Comparison of ENCODE assay signal across 8 cellular contexts in the genomic region with DNA sequence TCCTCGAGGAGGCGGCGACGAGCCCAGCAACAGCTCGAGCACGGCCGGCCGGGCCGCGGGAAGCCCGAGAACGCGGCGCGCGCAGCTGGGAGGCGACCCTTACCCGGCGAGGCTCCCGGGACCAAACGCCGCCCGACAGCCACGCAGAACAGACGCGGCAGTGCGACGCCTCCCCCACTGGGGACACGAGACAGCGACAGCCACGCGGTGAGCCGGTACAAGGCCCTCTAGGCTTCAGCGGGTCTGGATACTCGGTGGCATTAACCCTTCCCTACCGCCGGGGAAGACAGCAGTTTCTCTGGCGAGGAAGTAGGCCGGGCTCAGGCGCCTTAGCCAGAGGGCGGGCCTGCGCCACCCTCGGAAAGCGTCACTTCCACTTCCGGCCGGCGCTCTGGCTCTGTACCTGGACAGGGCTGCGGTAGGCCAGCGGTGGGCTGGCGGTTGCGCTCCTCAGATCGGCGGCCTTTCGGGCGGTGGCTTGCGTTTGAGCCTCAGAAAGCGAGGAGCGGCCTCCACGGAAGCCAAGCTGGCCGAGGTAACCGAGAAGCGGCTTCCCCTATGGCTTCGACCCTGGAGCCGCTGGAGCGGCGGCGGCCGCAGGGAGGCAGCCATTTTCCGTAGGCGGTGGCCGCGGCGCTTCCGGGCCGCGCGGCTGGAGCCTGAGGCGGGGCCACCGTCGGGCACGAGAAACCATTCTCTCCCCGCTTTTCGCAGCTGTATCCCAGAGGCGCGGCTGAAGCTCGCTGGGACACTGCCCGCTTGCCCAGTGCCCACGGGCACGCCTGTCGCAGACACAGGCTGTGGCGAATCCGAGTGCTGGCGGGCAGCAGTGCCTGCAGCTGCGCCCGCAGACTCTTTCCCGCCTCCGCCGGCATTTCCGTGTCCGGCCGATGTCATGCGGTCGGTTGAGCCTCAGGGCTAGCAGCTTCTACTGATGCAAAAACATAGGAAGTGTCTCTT. TPM values are rescaled to one million over a fixed set of nuclear protein-coding genes. Genes with fewer than 3 reads are reported as not detected.
DNase-seq lines count a peak whose midpoint lies in the region; ATAC-seq, FAIRE-seq and TF ChIP-seq lines count a peak whose summit lies in the region.

A gene with protein sequence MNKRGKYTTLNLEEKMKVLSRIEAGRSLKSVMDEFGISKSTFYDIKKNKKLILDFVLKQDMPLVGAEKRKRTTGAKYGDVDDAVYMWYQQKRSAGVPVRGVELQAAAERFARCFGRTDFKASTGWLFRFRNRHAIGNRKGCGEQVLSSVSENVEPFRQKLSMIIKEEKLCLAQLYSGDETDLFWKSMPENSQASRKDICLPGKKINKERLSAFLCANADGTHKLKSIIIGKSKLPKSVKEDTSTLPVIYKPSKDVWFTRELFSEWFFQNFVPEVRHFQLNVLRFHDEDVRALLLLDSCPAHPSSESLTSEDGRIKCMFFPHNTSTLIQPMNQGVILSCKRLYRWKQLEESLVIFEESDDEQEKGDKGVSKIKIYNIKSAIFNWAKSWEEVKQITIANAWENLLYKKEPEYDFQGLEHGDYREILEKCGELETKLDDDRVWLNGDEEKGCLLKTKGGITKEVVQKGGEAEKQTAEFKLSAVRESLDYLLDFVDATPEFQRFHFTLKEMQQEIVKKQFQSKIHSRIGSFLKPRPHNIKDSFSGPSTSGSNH (minus strand): TSS at position 322 of the 960 bp plus-strand sequence. CDS start 4,816 bp downstream, outside the sequence.
Gene ZNF75A, plus strand, starts transcription at position 389 of the 960 bp plus-strand sequence. CDS start 2,932 bp downstream, outside the sequence.

- no peaks in the 10 kb centered on the region for H3K9me1 ChIP-seq in endothelial cell of umbilical vein (replicated peaks; ENCODE audit: control insufficient read depth, extremely low read depth, insufficient read depth, low read length)

- DNase-seq in CD8-positive, alpha-beta T cell, result peak; percentile 60 to 91 (median 81)
- peak; percentile 92 to 93 for DNase-seq in HL-60 (ENCODE audit: low read depth in 1 of 2, low spot score in 1 of 2)
- DNase-seq in NT2/D1 (ENCODE audit: low read depth, low spot score), result peak; percentile 88
- peak; percentile 88 for DNase-seq in activated CD8-positive, alpha-beta memory T cell treated with anti-CD3 and anti-CD28 coated beads, Interleukin-2, amount 50 U/mL, for 48 hours
- peak; percentile 92 for DNase-seq in endothelial cell of umbilical vein (ENCODE audit: low read depth, low spot score)
- peak; percentile 88 for DNase-seq in middle frontal gyrus (ENCODE audit: extremely low spot score, low spot score)
- DNase-seq in stimulated activated CD8-positive, alpha-beta memory T cell treated with anti-CD3 and anti-CD28 coated beads, Interleukin-15, amount 100 ng/mL, for 48 hours (ENCODE audit: low read depth in 2 of 2), result peak; percentile 77 to 78

- peaks cover 3% of the 10 kb centered on the region for H3K79me2 ChIP-seq in endothelial cell of umbilical vein (ENCODE audit: control insufficient read depth, insufficient read depth, low read length)

- H3K9ac ChIP-seq in NT2/D1 (ENCODE audit: insufficient read length, low read depth) (peak within 1 kb of the TSS; percentile 96), endothelial cell of umbilical vein (replicated peaks; ENCODE audit: extremely low read depth, insufficient read depth, low read length) (peak within 1 kb of the TSS; percentile 85)

- CTCF ChIA-PET in CD8-positive, alpha-beta T cell (lab: Charles Lee), result interaction anchor here (0.7 to 2.1 kb wide), 4 partner anchors 10 to 123 kb away, joined by 3 to 7 read pairs (median 4); no protein-coding TSS in a partner anchor
- CTCF ChIA-PET in endothelial cell of umbilical vein (lab: Charles Lee), result interaction anchor here (0.8 to 2.7 kb wide), 5 partner anchors 9 to 196 kb away, joined by 3 to 8 read pairs (median 3); no protein-coding TSS in a partner anchor

- no peaks in the 10 kb centered on the region for H3K27me3 ChIP-seq in CD8-positive, alpha-beta T cell (ENCODE audit: insufficient read depth, low read length)
- H3K27me3 ChIP-seq in HL-60 (ENCODE audit: insufficient read depth, poor library complexity, severe bottlenecking) (no peaks in the 10 kb centered on the region), NT2/D1 (ENCODE audit: insufficient read depth, insufficient read length) (no peaks in the 10 kb centered on the region), endothelial cell of umbilical vein (ENCODE audit: control insufficient read depth in 2 of 2, insufficient read depth in 2 of 2, low read length in 2 of 2) (no peaks in the 10 kb centered on the region)

- peaks cover 30% of the 10 kb centered on the region for H3K4me1 Mint-ChIP-seq in CD8-positive, alpha-beta T cell (ENCODE audit: low read depth)

- TF ChIP-seq CTCF in CD8-positive, alpha-beta T cell (IDR thresholded peaks at IDR 0.05), result no peak
- TF ChIP-seq CTCF in HL-60 (IDR thresholded peaks at IDR 0.05; ENCODE audit: insufficient read depth, low read length) (no peak), endothelial cell of umbilical vein (IDR thresholded peaks at IDR 0.05; ENCODE audit: extremely low read depth in 1 of 2, insufficient read depth in 1 of 2, low read depth in 1 of 2, low read length in 2 of 2) (peak in 1 of 2 donors; percentile 5)

- intact Hi-C loops in CD8-positive, alpha-beta T cell (cut with DNase I, micrococcal nuclease), result loop anchor here (1.0 to 2.0 kb wide), 8 partner anchors 22 to 195 kb away; partner anchors contain the start of genes ZNF174 (in 2 of the 2), ZNF200 (in 2 of the 2), ZNF263 (in 2 of the 2) and ZSCAN32 (in 2 of the 2)
- intact Hi-C loops in endothelial cell of umbilical vein (cut with micrococcal nuclease), result loop anchor here (1.0 to 2.0 kb wide), 4 partner anchors 22 to 116 kb away; partner anchors contain the start of genes ZNF174, ZNF263 and ZSCAN32

- H2AFZ ChIP-seq in endothelial cell of umbilical vein (ENCODE audit: low read depth, low read length), result peak within 1 kb of the TSS; percentile 90

- peak within 1 kb of the TSS; percentile 86 for H3K27ac ChIP-seq in CD8-positive, alpha-beta T cell (ENCODE audit: low read depth, low read length)
- H3K27ac ChIP-seq in HL-60 (replicated peaks) (peak within 1 kb of the TSS; percentile 95), endothelial cell of umbilical vein (ENCODE audit: insufficient read depth, low read depth, low read length) (peak within 1 kb of the TSS; percentile 86)

- H3K4me3 Mint-ChIP-seq in CD8-positive, alpha-beta T cell, result peak within 1 kb of the TSS; percentile 83

- H3K27ac Mint-ChIP-seq in CD8-positive, alpha-beta T cell, result peak within 1 kb of the TSS; percentile 90

- POLR2A ChIA-PET in CD8-positive, alpha-beta T cell (lab: Charles Lee), result interaction anchor here (0.7 to 3.7 kb wide), 14 partner anchors 8 to 163 kb away, joined by 3 to 31 read pairs (median 4); partner anchors contain the start of genes NAA60, ZNF174, ZNF263 and ZNF597
- POLR2A ChIA-PET in endothelial cell of umbilical vein (lab: Charles Lee), result interaction anchor here (0.9 kb wide), 1 partner anchor 22 kb away, joined by 4 read pairs; the partner anchor contains the start of gene ZNF263

- TF ChIP-seq POLR2A in endothelial cell of umbilical vein (IDR thresholded peaks at IDR 0.05; ENCODE audit: low read depth, low read length), result peak; percentile 97

- no peaks in the 10 kb centered on the region for H3K27me3 Mint-ChIP-seq in CD8-positive, alpha-beta T cell (ENCODE audit: low read depth)

- peaks cover 23% of the 10 kb centered on the region for H3K9me3 Mint-ChIP-seq in CD8-positive, alpha-beta T cell

- dilution Hi-C loops in endothelial cell of umbilical vein (cut with MboI; ENCODE audit: extremely low pct_ligation_motif_present, low sequenced_read_pairs), result no loop called here

- FAIRE-seq in endothelial cell of umbilical vein (lab: Jason Lieb, UNC), result peak; percentile 85

- H3K4me2 ChIP-seq in endothelial cell of umbilical vein (ENCODE audit: insufficient read depth, low read length), result peak within 1 kb of the TSS; percentile 91

- H3K36me3 ChIP-seq in CD8-positive, alpha-beta T cell (ENCODE audit: insufficient read depth, low read length), result peaks cover 13% of the 10 kb centered on the region
- peaks cover 72% of the 10 kb centered on the region for H3K36me3 ChIP-seq in NT2/D1 (ENCODE audit: insufficient read depth, insufficient read length, low read length)
- peaks cover 5 to 13% of the 10 kb centered on the region in 2 experiments for H3K36me3 ChIP-seq in endothelial cell of umbilical vein (ENCODE audit: control insufficient read depth in 2 of 2, extremely low read depth in 1 of 2, insufficient read depth in 2 of 2, low read length in 2 of 2)

- peaks cover 14% of the 10 kb centered on the region for H3K4me1 ChIP-seq in CD8-positive, alpha-beta T cell (ENCODE audit: insufficient read depth, low read length)
- H3K4me1 ChIP-seq in NT2/D1 (ENCODE audit: insufficient read depth, insufficient read length) (no peaks in the 10 kb centered on the region), endothelial cell of umbilical vein (ENCODE audit: control insufficient read depth, extremely low read depth, insufficient read depth, low read length) (peaks cover 12% of the 10 kb centered on the region)

- peak; percentile 97 for ATAC-seq in CD8-positive, alpha-beta T cell
- peak; percentile 90 for ATAC-seq in GM19455 (IDR thresholded peaks at IDR 0.05; ENCODE audit: unreplicated experiment)

- BruUV-seq in endothelial cell of umbilical vein (replicated peaks; lab: Mats Ljungman, UMichigan), result TSS peak; percentile 56

- peak within 1 kb of the TSS; percentile 90 for H3K4me3 ChIP-seq in CD8-positive, alpha-beta T cell (ENCODE audit: low read depth, low read length)
- H3K4me3 ChIP-seq in HL-60 (replicated peaks; ENCODE audit: insufficient read depth, low read length), result peak within 1 kb of the TSS; percentile 50
- peak within 1 kb of the TSS; percentile 93 for H3K4me3 ChIP-seq in NT2/D1 (ENCODE audit: insufficient read length, low read depth)
- H3K4me3 ChIP-seq in endothelial cell of umbilical vein (replicated peaks in 1 of 3; ENCODE audit: insufficient read depth in 1 of 3, low read depth in 1 of 3, low read length in 3 of 3), result peak within 1 kb of the TSS; percentile 46 to 81 (median 65)

- peaks cover 57% of the 10 kb centered on the region for H3K36me3 Mint-ChIP-seq in CD8-positive, alpha-beta T cell

- H3K9me3 ChIP-seq in CD8-positive, alpha-beta T cell (ENCODE audit: low read length), result peaks cover 21% of the 10 kb centered on the region
- H3K9me3 ChIP-seq in NT2/D1 (ENCODE audit: insufficient read depth, low read length) (peaks cover 51% of the 10 kb centered on the region), endothelial cell of umbilical vein (replicated peaks; ENCODE audit: control insufficient read depth, insufficient read depth, low read length) (no peaks in the 10 kb centered on the region)

- H4K20me1 ChIP-seq in endothelial cell of umbilical vein (replicated peaks; ENCODE audit: control insufficient read depth, extremely low read depth, insufficient read depth, low read length), result no peaks in the 10 kb centered on the region

RNA-seq across cellular contexts. Expression of the first gene that starts in this region (rescaled TPM):
- 1 to 10 TPM; 4.1 to 4.2 TPM for total RNA-seq in CD8-positive, alpha-beta T cell
- total RNA-seq in endothelial cell of umbilical vein, result 3.3 and 3.5 TPM in 2 replicates
- polyA plus RNA-seq in endothelial cell of umbilical vein, result 1.1 TPM in 2 replicates
- 1.3 and 1.4 TPM in 2 replicates for polyA plus RNA-seq in endothelial cell of umbilical vein (2011; cell fraction: cytosol; rRNA removed)
- 2.6 and 5.1 TPM in 2 replicates for polyA plus RNA-seq in endothelial cell of umbilical vein (2011; cell fraction: nucleus; rRNA removed)
- 1.3 and 1.4 TPM in 2 replicates for polyA plus RNA-seq in endothelial cell of umbilical vein (2012)
- polyA minus RNA-seq in endothelial cell of umbilical vein, result 2.5 and 4.8 TPM in 2 replicates
- polyA minus RNA-seq in endothelial cell of umbilical vein (2011; cell fraction: cytosol; rRNA and poly(A)+ RNA removed), result 0.82 TPM
- 5.0 and 5.1 TPM in 2 replicates for polyA minus RNA-seq in endothelial cell of umbilical vein (2011; cell fraction: nucleus; rRNA and poly(A)+ RNA removed)

RNA-seq across cellular contexts. Expression of gene ZNF75A, which starts in this region (rescaled TPM):
- 10 to 100 TPM; 59.6 to 61.3 TPM for total RNA-seq in CD8-positive, alpha-beta T cell
- total RNA-seq in endothelial cell of umbilical vein, result 28.0 and 28.4 TPM in 2 replicates
- 6.4 and 8.3 TPM in 2 replicates for polyA plus RNA-seq in endothelial cell of umbilical vein
- 8.9 and 10.3 TPM in 2 replicates for polyA plus RNA-seq in endothelial cell of umbilical vein (2011; cell fraction: cytosol; rRNA removed)
- 36.6 and 44.7 TPM in 2 replicates for polyA plus RNA-seq in endothelial cell of umbilical vein (2011; cell fraction: nucleus; rRNA removed)
- 12.6 and 16.1 TPM in 2 replicates for polyA plus RNA-seq in endothelial cell of umbilical vein (2012)
- 16.7 and 21.6 TPM in 2 replicates for polyA minus RNA-seq in endothelial cell of umbilical vein
- 2.0 TPM for polyA minus RNA-seq in endothelial cell of umbilical vein (2011; cell fraction: cytosol; rRNA and poly(A)+ RNA removed)
- 20.7 and 26.1 TPM in 2 replicates for polyA minus RNA-seq in endothelial cell of umbilical vein (2011; cell fraction: nucleus; rRNA and poly(A)+ RNA removed)

Comparison
In these comparisons a context has a peak if more than half of its experiments do, and no peak if none do; other contexts are left out.
1. Peak in every context shown above with its lines: DNase-seq, ATAC-seq, H3K4me3 ChIP-seq and H3K27ac ChIP-seq.